In genomic region chr4:8199594-8200301, GRCh38 we compare ENCODE assay signal across 9 cellular contexts. TPM values are rescaled to one million over a fixed set of nuclear protein-coding genes. Genes with fewer than 3 reads are reported as not detected.
A peak's percentile ranks its signal among the peaks of the same experiment; 100 is the strongest.
DNase-seq lines count a peak whose midpoint lies in the region; ATAC-seq and TF ChIP-seq lines count a peak whose summit lies in the region.
"Had no signal": no experiment of that assay in that cellular context is flagged by ENCODE, and none has a peak within 500 bp of the region (broad histone marks: within the 10 kb centered on the region; RNA-seq: fewer than 3 reads in every experiment).

No MANE protein-coding gene starts in this region.

- no peaks in the 10 kb centered on the region for H3K27me3 ChIP-seq in spleen (replicated peaks in 1 of 7)

- no peak for TF ChIP-seq CTCF in spleen (IDR thresholded peaks at IDR 0.05 in 8 of 11, conservative IDR thresholded peaks at IDR 0.05 in 3 of 11)

- WGBS in spleen, 5 donors: 13 to 31% (median 17%) methylated on average over 18 to 26 of the region's 26 CpGs

- TF ChIP-seq POLR2A in spleen (IDR thresholded peaks at IDR 0.05): no peak

- H3K4me3 ChIP-seq in spleen: peak overlapping the region; percentile 39 to 69 (median 58)

- peak overlapping the region; percentile 73 to 94 (median 83) for H3K27ac ChIP-seq in spleen

- H3K36me3 ChIP-seq in spleen: peaks cover 0 to 14% (median 0%) of the 10 kb centered on the region in 6 donors

- intact Hi-C loops in spleen (cut with DNase I; ENCODE audit: low total_unique reads): no loop called here

- ATAC-seq in GM21529 (IDR thresholded peaks at IDR 0.05; ENCODE audit: unreplicated experiment) (peak; percentile 5), GM21390 (IDR thresholded peaks at IDR 0.05; ENCODE audit: unreplicated experiment) (no peak), HG03045 (IDR thresholded peaks at IDR 0.05; ENCODE audit: unreplicated experiment) (no peak)

- H3K4me1 ChIP-seq in spleen: peaks cover 35 to 96% (median 78%) of the 10 kb centered on the region in 6 donors

- H3K9me3 ChIP-seq in spleen: no peaks in the 10 kb centered on the region

- DNase-seq in activated CD4-positive, alpha-beta T cell treated with anti-CD3 and anti-CD28 coated beads, Interleukin-2, amount 50 U/mL, for 48 hours: peak; percentile 16 to 31
- DNase-seq in glomerular visceral epithelial cell (ENCODE audit: extremely low spot score) (peak; percentile 70), spleen (no peak), AG08395 (ENCODE audit: low spot score) (no peak), DMS153 (lab: John Stamatoyannopoulos, UW) (no peak)

RNA-seq across cellular contexts. Expression of gene SH3TC1, which starts 0.7 kb away (rescaled TPM):
- 100 to 1,000 TPM in 1 of 7 donors, 10 to 100 TPM in 6; 58.0 to 157 (median 69.4) TPM for total RNA-seq in spleen
- polyA plus RNA-seq in spleen: 10 to 100 TPM; 23.3 to 43.7 (median 23.5) TPM
- polyA plus RNA-seq: neural cell had no signal

RNA-seq across cellular contexts. Expression of gene ABLIM2, which starts 41.1 kb away (rescaled TPM):
- total RNA-seq in spleen: 100 to 1,000 TPM in 4 of 7 donors, 10 to 100 TPM in 3; 41.8 to 127 (median 100) TPM
- polyA plus RNA-seq in spleen: 10 to 100 TPM; 11.8 to 49.8 (median 26.6) TPM

Comparison
In these comparisons a context has a peak if more than half of its experiments do, and no peak if none do; other contexts are left out.
1. DNase-seq: peak in activated CD4-positive, alpha-beta T cell treated with anti-CD3 and anti-CD28 coated beads, Interleukin-2, amount 50 U/mL, for 48 hours (2 of 2) and glomerular visceral epithelial cell (single experiment); none in spleen (single experiment), AG08395 (single experiment) and DMS153 (single experiment).